In the genomic region with DNA sequence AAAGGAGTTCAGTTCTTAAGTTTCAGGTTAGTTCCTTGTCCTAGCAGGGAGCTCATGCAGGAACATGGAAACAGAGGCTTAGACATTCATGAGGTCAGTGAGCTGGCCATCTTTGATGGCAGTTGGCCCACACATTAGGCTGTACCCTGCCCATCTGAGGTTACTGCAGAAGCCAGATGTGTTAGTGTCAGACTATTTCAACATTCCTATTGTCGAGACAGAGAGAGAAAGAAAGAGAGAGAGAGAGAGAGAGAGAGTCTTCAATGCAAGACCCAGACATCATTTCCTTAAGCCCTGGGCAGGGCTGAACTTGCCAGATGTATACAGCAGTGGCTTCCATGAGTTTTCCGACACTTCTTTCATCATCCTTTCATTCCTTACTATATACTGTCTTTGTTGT, we compare ENCODE assay signal across 25 cellular contexts.
"Had no signal": no experiment of that assay in that cellular context is flagged by ENCODE, and none has a peak within 500 bp of the region (broad histone marks: within the 10 kb centered on the region; RNA-seq: fewer than 3 reads in every experiment).

No MANE protein-coding gene starts in this region.

- DNase-seq: activated CD4-positive, alpha-beta memory T cell treated with anti-CD3 and anti-CD28 coated beads, Interleukin-2, amount 10 ng/mL, durations not matched to agents 7 days and 5 days; activated CD4-positive, alpha-beta T cell treated with anti-CD3 and anti-CD28 coated beads, Interleukin-2, amount 10 ng/mL, durations not matched to agents 24 days and 14 days; activated effector memory CD4-positive, alpha-beta T cell treated with anti-CD3 and anti-CD28 coated beads, Interleukin-2, amount 50 U/mL, for 16 hours; activated naive CD4-positive, alpha-beta T cell treated with anti-CD3 and anti-CD28 coated beads, Interleukin-2, amount 10 ng/mL, durations not matched to agents 7 days and 5 days; activated naive CD8-positive, alpha-beta T cell treated with anti-CD3 and anti-CD28 coated beads, Interleukin-2, amount 50 U/mL, for 24 hours; activated T-cell treated with anti-CD3 and anti-CD28 coated beads, Interleukin-2, amount 50 U/mL, for 72 hours; anterior cingulate cortex; caudate nucleus; effector CD4-positive, alpha-beta T cell; foreskin melanocyte; lower lobe of right lung; naive thymus-derived CD4-positive, alpha-beta T cell; occipital lobe; retina; sigmoid colon; spleen; stimulated activated CD4-positive, alpha-beta T cell treated with anti-CD3 and anti-CD28 coated beads, Interleukin-4, amount 100 ng/mL, for 1 hour; stimulated activated naive CD4-positive, alpha-beta T cell; T-helper 2 cell; upper lobe of left lung had no signal

- H3K27me3 Mint-ChIP-seq: activated CD4-positive, alpha-beta memory T cell treated with anti-CD3 and anti-CD28 coated beads, Interleukin-2, amount 10 ng/mL, durations not matched to agents 7 days and 5 days; activated CD4-positive, alpha-beta T cell treated with anti-CD3 and anti-CD28 coated beads, Interleukin-2, amount 10 ng/mL, durations not matched to agents 24 days and 14 days; activated naive CD4-positive, alpha-beta T cell treated with anti-CD3 and anti-CD28 coated beads, Interleukin-2, amount 10 ng/mL, durations not matched to agents 7 days and 5 days; activated naive CD8-positive, alpha-beta T cell treated with anti-CD3 and anti-CD28 coated beads, Interleukin-2, amount 50 U/mL, for 24 hours; brain; dendritic cell treated with granulocyte-macrophage colony-stimulating factor and Interleukin-4, amounts not matched to agents 40 ng/mL and 50 ng/mL, for 4 days; naive thymus-derived CD4-positive, alpha-beta T cell had no signal

- H3K4me3 Mint-ChIP-seq: activated CD4-positive, alpha-beta memory T cell treated with anti-CD3 and anti-CD28 coated beads, Interleukin-2, amount 10 ng/mL, durations not matched to agents 7 days and 5 days; activated CD4-positive, alpha-beta T cell treated with anti-CD3 and anti-CD28 coated beads, Interleukin-2, amount 10 ng/mL, durations not matched to agents 24 days and 14 days; activated naive CD4-positive, alpha-beta T cell treated with anti-CD3 and anti-CD28 coated beads, Interleukin-2, amount 10 ng/mL, durations not matched to agents 7 days and 5 days; activated naive CD8-positive, alpha-beta T cell treated with anti-CD3 and anti-CD28 coated beads, Interleukin-2, amount 50 U/mL, for 24 hours; activated T-cell treated with anti-CD3 and anti-CD28 coated beads, Interleukin-2, amount 50 U/mL, for 72 hours; brain; dendritic cell treated with granulocyte-macrophage colony-stimulating factor and Interleukin-4, amounts not matched to agents 40 ng/mL and 50 ng/mL, for 4 days; neural crest cell had no signal

- H3K4me1 Mint-ChIP-seq: activated CD4-positive, alpha-beta memory T cell treated with anti-CD3 and anti-CD28 coated beads, Interleukin-2, amount 10 ng/mL, durations not matched to agents 7 days and 5 days; activated CD4-positive, alpha-beta T cell treated with anti-CD3 and anti-CD28 coated beads, Interleukin-2, amount 10 ng/mL, durations not matched to agents 24 days and 14 days; activated naive CD4-positive, alpha-beta T cell treated with anti-CD3 and anti-CD28 coated beads, Interleukin-2, amount 10 ng/mL, durations not matched to agents 7 days and 5 days; activated naive CD8-positive, alpha-beta T cell treated with anti-CD3 and anti-CD28 coated beads, Interleukin-2, amount 50 U/mL, for 24 hours; naive thymus-derived CD4-positive, alpha-beta T cell had no signal

- ATAC-seq: activated naive CD8-positive, alpha-beta T cell treated with anti-CD3 and anti-CD28 coated beads, Interleukin-2, amount 50 U/mL, for 24 hours; activated T-cell treated with anti-CD3 and anti-CD28 coated beads, Interleukin-2, amount 50 U/mL, for 72 hours; left lobe of liver; lower lobe of right lung; naive thymus-derived CD4-positive, alpha-beta T cell had no signal

- H3K27me3 ChIP-seq: sigmoid colon, upper lobe of left lung had no signal

- H3K36me3 Mint-ChIP-seq: activated naive CD4-positive, alpha-beta T cell treated with anti-CD3 and anti-CD28 coated beads, Interleukin-2, amount 10 ng/mL, durations not matched to agents 7 days and 5 days; brain had no signal

- H3K27ac ChIP-seq: lower lobe of right lung, sigmoid colon, spleen, thoracic aorta, upper lobe of left lung had no signal

- H3K4me1 ChIP-seq: lower lobe of right lung, sigmoid colon, spleen, upper lobe of left lung had no signal

- H3K27ac Mint-ChIP-seq: activated CD4-positive, alpha-beta memory T cell treated with anti-CD3 and anti-CD28 coated beads, Interleukin-2, amount 10 ng/mL, durations not matched to agents 7 days and 5 days; activated CD4-positive, alpha-beta T cell treated with anti-CD3 and anti-CD28 coated beads, Interleukin-2, amount 10 ng/mL, durations not matched to agents 24 days and 14 days; activated naive CD4-positive, alpha-beta T cell treated with anti-CD3 and anti-CD28 coated beads, Interleukin-2, amount 10 ng/mL, durations not matched to agents 7 days and 5 days; activated naive CD8-positive, alpha-beta T cell treated with anti-CD3 and anti-CD28 coated beads, Interleukin-2, amount 50 U/mL, for 24 hours; activated T-cell treated with anti-CD3 and anti-CD28 coated beads, Interleukin-2, amount 50 U/mL, for 72 hours; brain; dendritic cell treated with granulocyte-macrophage colony-stimulating factor and Interleukin-4, amounts not matched to agents 40 ng/mL and 50 ng/mL, for 4 days; naive thymus-derived CD4-positive, alpha-beta T cell had no signal

- H3K9me3 Mint-ChIP-seq: activated CD4-positive, alpha-beta memory T cell treated with anti-CD3 and anti-CD28 coated beads, Interleukin-2, amount 10 ng/mL, durations not matched to agents 7 days and 5 days; activated CD4-positive, alpha-beta T cell treated with anti-CD3 and anti-CD28 coated beads, Interleukin-2, amount 10 ng/mL, durations not matched to agents 24 days and 14 days; activated naive CD4-positive, alpha-beta T cell treated with anti-CD3 and anti-CD28 coated beads, Interleukin-2, amount 10 ng/mL, durations not matched to agents 7 days and 5 days; activated naive CD8-positive, alpha-beta T cell treated with anti-CD3 and anti-CD28 coated beads, Interleukin-2, amount 50 U/mL, for 24 hours; activated T-cell treated with anti-CD3 and anti-CD28 coated beads, Interleukin-2, amount 50 U/mL, for 72 hours; brain; dendritic cell treated with granulocyte-macrophage colony-stimulating factor and Interleukin-4, amounts not matched to agents 40 ng/mL and 50 ng/mL, for 4 days had no signal
